ENCODE assay signal across 8 cellular contexts in genomic region chr21:14382835-14383595, GRCh38. TPM values are rescaled to one million over a fixed set of nuclear protein-coding genes. Genes with fewer than 3 reads are reported as not detected.
DNase-seq lines count a peak whose midpoint lies in the region; ATAC-seq and TF ChIP-seq lines count a peak whose summit lies in the region.

Gene HSPA13, minus strand, starts transcription at chr21:14383146. Its CDS starts 27 bp downstream, at chr21:14383119.

- H3K9me3 ChIP-seq in adrenal gland (replicated peaks in 1 of 3) (no peaks in the 10 kb centered on the region), trophoblast cell (ENCODE audit: insufficient read depth, low read depth, low read length) (no peaks in the 10 kb centered on the region), transverse colon (no peaks in the 10 kb centered on the region)

- H2AFZ ChIP-seq in trophoblast cell (ENCODE audit: insufficient read depth, low read length, poor library complexity) = peak within 1 kb of the TSS; percentile 83

- DNase-seq in NCI-H1436 (lab: John Stamatoyannopoulos, UW) (peak; percentile 99), T-helper 1 cell (peak; percentile 97 to 100 (median 99)), adrenal gland (peak; percentile 99 to 100 (median 100)), cardiac septum (ENCODE audit: low spot score) (peak; percentile 100), trophoblast cell (peak; percentile 100), transverse colon (peak; percentile 100)

- H3K79me1 ChIP-seq in trophoblast cell (ENCODE audit: low read length) = peaks cover 4% of the 10 kb centered on the region

- peak within 1 kb of the TSS; percentile 92 for H4K8ac ChIP-seq in trophoblast cell (ENCODE audit: low read depth, low read length)

- H3K27ac ChIP-seq in adrenal gland (peak within 1 kb of the TSS; percentile 79 to 97 (median 93)), trophoblast cell (ENCODE audit: low read depth, low read length) (peak within 1 kb of the TSS; percentile 51), transverse colon (peak within 1 kb of the TSS; percentile 88 to 93 (median 92))

- no peaks in the 10 kb centered on the region for H3K27me3 ChIP-seq in adrenal gland
- H3K27me3 ChIP-seq in trophoblast cell (ENCODE audit: insufficient read depth, low read length) = no peaks in the 10 kb centered on the region
- no peaks in the 10 kb centered on the region for H3K27me3 ChIP-seq in transverse colon

- peak within 1 kb of the TSS; percentile 66 for H4K12ac ChIP-seq in trophoblast cell (ENCODE audit: low read depth, low read length)

- peak within 1 kb of the TSS; percentile 68 for H3K4ac ChIP-seq in trophoblast cell (ENCODE audit: low read depth, low read length)

- peak; percentile 98 for ATAC-seq in HG02798 (IDR thresholded peaks at IDR 0.05; ENCODE audit: poor library complexity, unreplicated experiment)

- peak within 1 kb of the TSS; percentile 69 for H3K18ac ChIP-seq in trophoblast cell (ENCODE audit: low read length)

- peaks cover 0 to 4% of the 10 kb centered on the region in 2 donors for H3K36me3 ChIP-seq in adrenal gland (replicated peaks in 1 of 2)
- peaks cover 5 to 6% of the 10 kb centered on the region in 2 experiments for H3K36me3 ChIP-seq in trophoblast cell (ENCODE audit: control insufficient read depth in 1 of 2, insufficient read depth in 2 of 2, low read length in 2 of 2)
- peaks cover 0 to 3% (median 1%) of the 10 kb centered on the region in 4 donors for H3K36me3 ChIP-seq in transverse colon

- no peak within 1 kb of the TSS for H2BK12ac ChIP-seq in trophoblast cell (ENCODE audit: low read length)

- H3K4me3 ChIP-seq in GM12875 (ENCODE audit: low read depth, low read length) = peak within 1 kb of the TSS; percentile 90
- peak within 1 kb of the TSS; percentile 58 to 91 (median 78) for H3K4me3 ChIP-seq in adrenal gland
- H3K4me3 ChIP-seq in trophoblast cell (ENCODE audit: low read depth, low read length) = peak within 1 kb of the TSS; percentile 82
- peak within 1 kb of the TSS; percentile 77 to 96 (median 84) for H3K4me3 ChIP-seq in transverse colon

- H3K23ac ChIP-seq in trophoblast cell (ENCODE audit: low read length) = no peak within 1 kb of the TSS

- peak within 1 kb of the TSS; percentile 76 for H3K14ac ChIP-seq in trophoblast cell (ENCODE audit: low read length)

- intact Hi-C loops in adrenal gland (cut with DNase I) (no loop called here), cardiac septum (cut with DNase I) (no loop called here), transverse colon (cut with DNase I; ENCODE audit: low total_unique reads) (loop anchor here (10.0 kb wide), 1 partner anchor 1352 kb away; no protein-coding TSS in a partner anchor)

- peak within 1 kb of the TSS; percentile 68 for H3K9ac ChIP-seq in trophoblast cell (ENCODE audit: low read length)

- 0 to 1% (median 0%) methylated on average over 29 to 46 of the region's 46 CpGs for WGBS in adrenal gland, 4 donors
- WGBS in trophoblast cell (ENCODE audit: extremely low coverage, insufficient coverage, insufficient read length) = no CpG with 5 or more reads among the region's 46 CpGs
- 0% methylated on average over 46 of the region's 46 CpGs; no CpG with 5 or more reads in 1 of the 2 donors for WGBS in transverse colon (ENCODE audit: low coverage in 1 of 2), 2 donors

- peak within 1 kb of the TSS; percentile 37 for H2BK120ac ChIP-seq in trophoblast cell (ENCODE audit: insufficient read depth, low read length, poor library complexity)

- H3K4me1 ChIP-seq in adrenal gland (replicated peaks in 1 of 2) (peaks cover 6 to 26% of the 10 kb centered on the region in 2 donors), trophoblast cell (ENCODE audit: control insufficient read depth in 1 of 2, insufficient read depth in 2 of 2, low read length in 2 of 2) (no peaks in the 10 kb centered on the region), transverse colon (peaks cover 17 to 37% (median 17%) of the 10 kb centered on the region in 4 donors)

- H2AK5ac ChIP-seq in trophoblast cell (ENCODE audit: low read length) = no peak within 1 kb of the TSS

- H3K4me2 ChIP-seq in trophoblast cell (ENCODE audit: low read length) = peak within 1 kb of the TSS; percentile 94

- peak within 1 kb of the TSS; percentile 78 for H4K91ac ChIP-seq in trophoblast cell (ENCODE audit: low read depth, low read length)

- in situ Hi-C loops in transverse colon (cut with MboI; ENCODE audit: low pct_ligation_motif_present in 1 of 4, low pct_unique_long_range_greater_than_20kb in 1 of 4, low sequenced_read_pairs in 3 of 4) = loop anchor here in 1 of 4 donors (25.0 kb wide), 1 partner anchor 1104 kb away; no protein-coding TSS in a partner anchor

- TF ChIP-seq POLR2A in adrenal gland (IDR thresholded peaks at IDR 0.05) (peak; percentile 70 to 89), transverse colon (IDR thresholded peaks at IDR 0.05) (peak; percentile 77)

- H2BK5ac ChIP-seq in trophoblast cell (ENCODE audit: low read depth, low read length, poor library complexity) = peak within 1 kb of the TSS; percentile 70

- no peak for TF ChIP-seq EP300 in transverse colon (IDR thresholded peaks at IDR 0.05; ENCODE audit: low read depth)

- 0 out of 2 replicates have a peak, but pooled peaks have one; percentile 6 for TF ChIP-seq CTCF in GM12875 (IDR thresholded peaks at IDR 0.05; ENCODE audit: borderline replicate concordance, insufficient read depth, low read depth, low read length)
- peak in 1 of 6 experiments; percentile 1 for TF ChIP-seq CTCF in adrenal gland (IDR thresholded peaks at IDR 0.05)
- peak in 1 of 5 experiments; percentile 9 for TF ChIP-seq CTCF in transverse colon (IDR thresholded peaks at IDR 0.05)

- peaks cover 4% of the 10 kb centered on the region for H3K79me2 ChIP-seq in trophoblast cell (ENCODE audit: control insufficient read depth, insufficient read depth, low read length, poor library complexity)

RNA-seq across cellular contexts. Expression of gene HSPA13, which starts in this region (rescaled TPM):
- total RNA-seq in adrenal gland (10 to 100 TPM; 18.6 to 63.8 (median 25.9) TPM), cardiac septum (20.2 TPM), transverse colon (10 to 100 TPM in 2 of 4 donors, 1 to 10 TPM in 2; 1.9 to 20.7 (median 13.6) TPM)
- 10 to 100 TPM in 1 of 3 donors, 1 to 10 TPM in 2; 4.3 to 65.9 (median 4.8) TPM for polyA plus RNA-seq in adrenal gland
- polyA plus RNA-seq in trophoblast cell (2013) = 38.6 and 40.1 TPM in 2 replicates

Comparison
In these comparisons a context has a peak if more than half of its experiments do, and no peak if none do; other contexts are left out.
1. Peak in every context shown above with its lines: DNase-seq, ATAC-seq, H3K4me3 ChIP-seq and H3K27ac ChIP-seq.